8 cellular contexts compared by ENCODE assay signal in the genomic region with DNA sequence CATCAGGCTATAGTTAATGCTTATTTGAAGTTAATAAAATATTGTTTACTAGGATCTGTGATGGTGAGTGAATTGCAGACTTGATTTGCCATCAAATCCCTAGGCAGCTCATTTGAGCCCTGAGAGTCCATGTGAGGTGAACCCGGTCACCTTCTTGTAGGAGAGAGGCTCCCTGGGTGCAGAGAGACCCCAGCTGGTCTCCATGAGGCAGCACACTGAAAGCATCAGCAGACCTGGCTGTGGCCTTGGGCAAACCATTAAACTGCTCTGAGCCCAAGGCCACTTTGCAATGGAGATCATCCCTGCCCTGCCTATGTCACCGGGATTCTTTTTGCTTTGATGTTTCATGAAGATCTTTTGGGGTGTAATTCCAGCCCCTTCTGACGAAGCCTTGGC.
DNase-seq lines count a peak whose midpoint lies in the region; ATAC-seq, FAIRE-seq and TF ChIP-seq lines count a peak whose summit lies in the region.

No MANE protein-coding gene starts in this region.

- H3K27me3 ChIP-seq in heart left ventricle = no peaks in the 10 kb centered on the region

- H3K4me1 ChIP-seq in heart left ventricle = peaks cover 0 to 55% (median 30%) of the 10 kb centered on the region in 12 donors

- H3K4me3 Mint-ChIP-seq in T-cell (peak overlapping the region in 1 of 3 donors; percentile 64), type B pancreatic cell (no peak overlapping the region), endothelial cell (ENCODE audit: unreplicated experiment) (no peak overlapping the region)

- no peak overlapping the region for H3K4me3 ChIP-seq in heart left ventricle

- H3K27me3 Mint-ChIP-seq in T-cell (no peaks in the 10 kb centered on the region), type B pancreatic cell (no peaks in the 10 kb centered on the region), endothelial cell (ENCODE audit: unreplicated experiment) (peaks cover 9% of the 10 kb centered on the region)

- H3K9me3 Mint-ChIP-seq in T-cell = no peaks in the 10 kb centered on the region
- no peaks in the 10 kb centered on the region for H3K9me3 Mint-ChIP-seq in type B pancreatic cell
- H3K9me3 Mint-ChIP-seq in endothelial cell (ENCODE audit: unreplicated experiment) = no peaks in the 10 kb centered on the region

- CTCF ChIA-PET in T-cell (lab: Charles Lee) = interaction anchor here (0.6 to 2.4 kb wide), 15 partner anchors 11 to 191 kb away, joined by 3 to 35 read pairs (median 4); partner anchors contain the start of gene MICAL2 (in 1 of the 2)

- H3K36me3 Mint-ChIP-seq in T-cell (peaks cover 32% of the 10 kb centered on the region), type B pancreatic cell (peaks cover under 1% of the 10 kb centered on the region), endothelial cell (ENCODE audit: low read depth, unreplicated experiment) (peaks cover 2% of the 10 kb centered on the region)

- H3K4me1 Mint-ChIP-seq in T-cell = peaks cover 15 to 24% (median 17%) of the 10 kb centered on the region in 3 donors
- peaks cover 12% of the 10 kb centered on the region for H3K4me1 Mint-ChIP-seq in type B pancreatic cell (ENCODE audit: unreplicated experiment)
- peaks cover 3% of the 10 kb centered on the region for H3K4me1 Mint-ChIP-seq in endothelial cell (ENCODE audit: unreplicated experiment)

- H3K27ac ChIP-seq in heart left ventricle = peak overlapping the region in 9 of 12 donors; percentile 23 to 82 (median 61)

- TF ChIP-seq POLR2A in heart left ventricle (IDR thresholded peaks at IDR 0.05) = no peak

- no peak for DNase-seq in heart left ventricle
- no peak for DNase-seq in cardiac septum (ENCODE audit: low spot score)
- no peak for DNase-seq in T-cell
- DNase-seq in glomerular visceral epithelial cell (ENCODE audit: extremely low spot score) = peak; percentile 53
- DNase-seq in type B pancreatic cell (ENCODE audit: extremely low spot score, unreplicated experiment) = no peak
- DNase-seq in GM19239 (ENCODE audit: insufficient read length, low spot score) = no peak
- DNase-seq in stimulated activated CD4-positive, alpha-beta T cell treated with anti-CD3 and anti-CD28 coated beads, Interleukin-2, amount 100 ng/mL, for 24 hours = no peak
- DNase-seq in endothelial cell (ENCODE audit: low spot score) = no peak

- peak in 3 of 4 donors; percentile 22 to 49 (median 31) for ATAC-seq in heart left ventricle
- peak in 1 of 4 experiments; percentile 15 for ATAC-seq in T-cell (replicated peaks in 1 of 4)

- H3K27ac Mint-ChIP-seq in T-cell (peak overlapping the region; percentile 91 to 92), type B pancreatic cell (peak overlapping the region; percentile 79), endothelial cell (ENCODE audit: unreplicated experiment) (no peak overlapping the region)

- TF ChIP-seq CTCF in heart left ventricle (IDR thresholded peaks at IDR 0.05) (peak in 5 of 12 donors; percentile 17 to 43 (median 21)), type B pancreatic cell (conservative IDR thresholded peaks at IDR 0.05) (no peak), endothelial cell (IDR thresholded peaks at IDR 0.05; ENCODE audit: unreplicated experiment) (no peak)

- WGBS in heart left ventricle, 4 donors = 69 to 100% (median 89%) methylated on average over 3 of the region's 3 CpGs

- H3K9me3 ChIP-seq in heart left ventricle = no peaks in the 10 kb centered on the region

- no peak for FAIRE-seq in GM19239 (lab: Jason Lieb, UNC)

- peaks cover 0 to 60% (median 44%) of the 10 kb centered on the region in 9 donors for H3K36me3 ChIP-seq in heart left ventricle

- POLR2A ChIA-PET in T-cell (lab: Charles Lee) = interaction anchor here in 1 of 2 donors (1.4 kb wide), 1 partner anchor 11 kb away, joined by 9 read pairs; no protein-coding TSS in a partner anchor

- intact Hi-C loops in heart left ventricle (cut with DNase I) = loop anchor here in 9 of 10 donors (2.0 to 10.0 kb wide), 10 partner anchors 42 to 188 kb away; partner anchors contain the start of gene MICAL2 (in 3 of the 9)
- intact Hi-C loops in cardiac septum (cut with DNase I) = loop anchor here (5.0 kb wide), 2 partner anchors 47 to 78 kb away; no protein-coding TSS in a partner anchor
